Comparison of ENCODE assay signal across 12 cellular contexts in genomic region chr16:27721548-27722265, GRCh38.
DNase-seq lines count a peak whose midpoint lies in the region; ATAC-seq, FAIRE-seq and TF ChIP-seq lines count a peak whose summit lies in the region.
"Had no signal": no experiment of that assay in that cellular context is flagged by ENCODE, and none has a peak within 500 bp of the region (broad histone marks: within the 10 kb centered on the region; RNA-seq: fewer than 3 reads in every experiment).

No MANE protein-coding gene starts in this region.

- H3K36me3 Mint-ChIP-seq in nephron (ENCODE audit: low read depth), result peaks cover 40% of the 10 kb centered on the region

- H3K4me1 Mint-ChIP-seq in nephron, result peaks cover 86% of the 10 kb centered on the region

- POLR2A ChIA-PET in HepG2 (lab: Yijun Ruan, JAX), result no interaction called here

- no peaks in the 10 kb centered on the region for H3K9me3 Mint-ChIP-seq in nephron

- peaks cover 5% of the 10 kb centered on the region for H3K27me3 Mint-ChIP-seq in nephron (ENCODE audit: low read depth)
- H3K27me3 Mint-ChIP-seq: activated naive CD8-positive, alpha-beta T cell had no signal

- no peak overlapping the region for H3K9ac ChIP-seq in HepG2 (ENCODE audit: insufficient read depth, low read depth, low read length)

- ATAC-seq in HepG2, result peak; percentile 25
- ATAC-seq in right lobe of liver, result no peak
- ATAC-seq in aorta (ENCODE audit: low FRiP score), result peak; percentile 79
- no peak for ATAC-seq in HG03442 (IDR thresholded peaks at IDR 0.05; ENCODE audit: unreplicated experiment)
- no peak for ATAC-seq in GM19395 (IDR thresholded peaks at IDR 0.05; ENCODE audit: unreplicated experiment)

- no peaks in the 10 kb centered on the region for H4K20me1 ChIP-seq in HepG2 (ENCODE audit: insufficient read depth, low read length)

- no peak overlapping the region for H3K4me2 ChIP-seq in HepG2 (ENCODE audit: low read depth, low read length)

- H3K36me3 ChIP-seq in HepG2 (replicated peaks in 1 of 2; ENCODE audit: control insufficient read depth in 1 of 2, insufficient read depth in 2 of 2, low read length in 2 of 2) (peaks cover 0 to 4% of the 10 kb centered on the region in 2 experiments; a peak in 1 of 5 replicates), right lobe of liver (no peaks in the 10 kb centered on the region), esophagus squamous epithelium (peaks cover 0 to 22% (median 0%) of the 10 kb centered on the region in 3 donors), aorta (ENCODE audit: control insufficient read depth in 1 of 2, insufficient read depth in 2 of 2, low read length in 1 of 2) (no peaks in the 10 kb centered on the region)
- H3K36me3 ChIP-seq in effector memory CD4-positive, alpha-beta T cell (ENCODE audit: control insufficient read depth, insufficient read depth, low read length), result peaks cover 8% of the 10 kb centered on the region

- TF ChIP-seq CTCF in HepG2 (CRISPR knock-in tag; IDR thresholded peaks at IDR 0.05) (no peak), right lobe of liver (IDR thresholded peaks at IDR 0.05) (no peak), esophagus squamous epithelium (IDR thresholded peaks at IDR 0.05) (no peak), nephron (IDR thresholded peaks at IDR 0.05; ENCODE audit: unreplicated experiment in 3 of 3) (no peak)

- CTCF ChIA-PET in HepG2 (lab: Yijun Ruan, JAX; ENCODE audit: low intra/inter-chr PET ratio, low total read pairs), result no interaction called here

- intact Hi-C loops in HepG2 (cut with micrococcal nuclease; ENCODE audit: unreplicated experiment), result no loop called here
- intact Hi-C loops in right lobe of liver (cut with DNase I), result no loop called here
- intact Hi-C loops in esophagus squamous epithelium (cut with DNase I), result no loop called here
- intact Hi-C loops in aorta (cut with DNase I), result no loop called here

- WGBS in HepG2 (ENCODE audit: low lambda C conversion rate), result 93% methylated on average over 9 of the region's 10 CpGs
- 83% methylated on average over 9 of the region's 10 CpGs for WGBS in right lobe of liver (ENCODE audit: insufficient coverage, low coverage, low lambda C conversion rate, missing lambda C conversion rate)
- WGBS in esophagus squamous epithelium, 2 donors, result 35 to 73% methylated on average over 5 to 10 of the region's 10 CpGs
- 77 to 95% methylated on average over 10 of the region's 10 CpGs for WGBS in aorta, 2 donors

- no peaks in the 10 kb centered on the region for H3K79me2 ChIP-seq in HepG2 (ENCODE audit: insufficient read depth, low read length)

- TF ChIP-seq EP300 in HepG2 (IDR thresholded peaks at IDR 0.05; ENCODE audit: low read depth in 2 of 2, low read length in 2 of 2) (no peak), HepG2 (CRISPR knock-in tag; IDR thresholded peaks at IDR 0.05; ENCODE audit: borderline replicate concordance) (no peak)

- TF ChIP-seq POLR2A in HepG2 (IDR thresholded peaks at IDR 0.05; ENCODE audit: insufficient read depth in 1 of 2, low read depth in 2 of 2, low read length in 2 of 2) (no peak), right lobe of liver (IDR thresholded peaks at IDR 0.05) (no peak), esophagus squamous epithelium (IDR thresholded peaks at IDR 0.05) (no peak)

- H3K4me3 ChIP-seq in HepG2 (replicated peaks in 1 of 3; ENCODE audit: insufficient read depth in 1 of 3, low read depth in 2 of 3, low read length in 3 of 3) (no peak overlapping the region), right lobe of liver (no peak overlapping the region), esophagus squamous epithelium (peak overlapping the region in 2 of 4 donors; percentile 27 to 40), aorta (ENCODE audit: low read length in 2 of 2) (no peak overlapping the region)
- H3K4me3 ChIP-seq in effector memory CD4-positive, alpha-beta T cell (ENCODE audit: insufficient read depth, low read depth, low read length, poor library complexity, severe bottlenecking), result no peak overlapping the region

- FAIRE-seq in HepG2 (lab: Jason Lieb, UNC), result no peak

- in situ Hi-C loops in HepG2 (cut with HindIII; ENCODE audit: extremely low pct_ligation_motif_present, low pct_unique_long_range_greater_than_20kb), result no loop called here

- peak overlapping the region; percentile 86 to 96 (median 90) for H3K27ac Mint-ChIP-seq in nephron
- H3K27ac Mint-ChIP-seq: activated naive CD8-positive, alpha-beta T cell had no signal

- no peak overlapping the region for H3K27ac ChIP-seq in HepG2 (ENCODE audit: extremely low read length, insufficient read depth, low read length)
- H3K27ac ChIP-seq in right lobe of liver, result no peak overlapping the region
- H3K27ac ChIP-seq in esophagus squamous epithelium, result peak overlapping the region; percentile 7 to 88 (median 82)
- no peak overlapping the region for H3K27ac ChIP-seq in aorta (ENCODE audit: low read depth in 1 of 2, low read length in 2 of 2)
- H3K27ac ChIP-seq in effector memory CD4-positive, alpha-beta T cell (ENCODE audit: insufficient read depth, low read length, poor library complexity, severe bottlenecking), result no peak overlapping the region

- H3K4me3 Mint-ChIP-seq in nephron, result peak overlapping the region in 2 of 3 experiments; percentile 15 to 32
- H3K4me3 Mint-ChIP-seq: activated naive CD8-positive, alpha-beta T cell had no signal

- H3K27me3 ChIP-seq in HepG2 (ENCODE audit: control insufficient read depth in 1 of 2, insufficient read depth in 2 of 2, low read length in 2 of 2) (no peaks in the 10 kb centered on the region), right lobe of liver (no peaks in the 10 kb centered on the region), esophagus squamous epithelium (no peaks in the 10 kb centered on the region), aorta (ENCODE audit: control insufficient read depth in 1 of 2, insufficient read depth in 2 of 2, low read length in 1 of 2) (no peaks in the 10 kb centered on the region)
- H3K27me3 ChIP-seq in effector memory CD4-positive, alpha-beta T cell (replicated peaks; ENCODE audit: control insufficient read depth, insufficient read depth, low read length, poor library complexity, severe bottlenecking), result no peaks in the 10 kb centered on the region

- BruUV-seq in HepG2 (replicated peaks; lab: Mats Ljungman, UMichigan), result no TSS peak

- H3K9me3 ChIP-seq in HepG2 (ENCODE audit: low read length), result no peaks in the 10 kb centered on the region
- H3K9me3 ChIP-seq in right lobe of liver, result no peaks in the 10 kb centered on the region
- no peaks in the 10 kb centered on the region for H3K9me3 ChIP-seq in esophagus squamous epithelium
- no peaks in the 10 kb centered on the region for H3K9me3 ChIP-seq in aorta (ENCODE audit: control insufficient read depth, low read length)
- H3K9me3 ChIP-seq in effector memory CD4-positive, alpha-beta T cell (ENCODE audit: control insufficient read depth, low read length), result no peaks in the 10 kb centered on the region

- H3K4me1 ChIP-seq in HepG2 (ENCODE audit: insufficient read depth, low read length) (peaks cover 48% of the 10 kb centered on the region), right lobe of liver (no peaks in the 10 kb centered on the region), esophagus squamous epithelium (peaks cover 5 to 58% (median 30%) of the 10 kb centered on the region in 3 donors), aorta (ENCODE audit: control insufficient read depth in 1 of 2, insufficient read depth in 2 of 2, low read length in 2 of 2) (no peaks in the 10 kb centered on the region)
- H3K4me1 ChIP-seq in effector memory CD4-positive, alpha-beta T cell (ENCODE audit: control insufficient read depth, insufficient read depth, low read length, poor library complexity, severe bottlenecking), result peaks cover 3% of the 10 kb centered on the region

- no peak overlapping the region for H2AFZ ChIP-seq in HepG2 (ENCODE audit: low read length)

- no peak for TF ChIP-seq RAD21 in HepG2 (CRISPR knock-in tag; IDR thresholded peaks at IDR 0.05)

- peak; percentile 33 for DNase-seq in HepG2 (ENCODE audit: low spot score)
- no peak for DNase-seq in right lobe of liver
- no peak for DNase-seq in esophagus squamous epithelium (lab: John Stamatoyannopoulos, UW)
- DNase-seq in aorta, result peak; percentile 71 to 77
- DNase-seq in effector memory CD4-positive, alpha-beta T cell, result no peak
- DNase-seq: AML-193, NCI-H1105, T-helper 1 cell had no signal

TF ChIP-seq in HepG2, 621 proteins besides CTCF, POLR2A, EP300 and RAD21 (continues in another document):
- TF ChIP-seq HOXA5 (CRISPR knock-in tag; IDR thresholded peaks at IDR 0.05) (no peak), TOPORS (CRISPR knock-in tag; IDR thresholded peaks at IDR 0.05) (no peak), SNRNP70 (IDR thresholded peaks at IDR 0.05; ENCODE audit: low read depth, low read length) (no peak), ELK4 (CRISPR knock-in tag; IDR thresholded peaks at IDR 0.05; ENCODE audit: borderline replicate concordance) (no peak), HNF4A (CRISPR knock-in tag; IDR thresholded peaks at IDR 0.05) (peak; percentile 20; the same call in 1 of the 2 replicates), ZNF710 (CRISPR knock-in tag; IDR thresholded peaks at IDR 0.05; ENCODE audit: borderline replicate concordance) (no peak)

Comparison
In these comparisons a context has a peak if more than half of its experiments do, and no peak if none do; other contexts are left out.
1. ATAC-seq: peak in HepG2 (single experiment) and aorta (single experiment); none in right lobe of liver (0 of 4), HG03442 (single experiment) and GM19395 (single experiment).
2. DNase-seq: peak in HepG2 (single experiment) and aorta (2 of 2); none in right lobe of liver (0 of 3), esophagus squamous epithelium (single experiment) and effector memory CD4-positive, alpha-beta T cell (0 of 3).
3. H3K27ac ChIP-seq: peak in esophagus squamous epithelium (4 of 4); none in HepG2 (single experiment), right lobe of liver (0 of 3), aorta (0 of 2) and effector memory CD4-positive, alpha-beta T cell (single experiment).